ENCODE assay signal across 8 cellular contexts in the genomic region with DNA sequence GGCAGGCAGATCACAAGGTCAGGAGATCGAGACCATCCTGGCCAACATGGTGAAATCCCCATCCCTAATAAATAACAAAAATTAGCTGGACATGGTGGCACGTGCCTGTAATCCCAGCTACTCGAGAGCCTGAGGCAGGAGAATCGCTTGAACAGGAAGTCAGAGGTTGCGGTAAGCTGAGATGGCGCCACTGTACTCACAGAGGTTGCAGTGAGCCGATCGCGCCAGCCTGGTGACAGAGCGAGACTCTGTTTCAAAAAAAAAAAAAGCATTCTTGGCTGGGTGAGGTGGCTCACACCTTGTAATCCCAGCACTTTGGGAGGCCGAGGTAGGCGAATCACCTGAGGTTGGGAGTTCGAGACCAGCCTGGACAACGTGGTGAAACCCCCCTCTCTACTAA. TPM values are rescaled to one million over a fixed set of nuclear protein-coding genes. Genes with fewer than 3 reads are reported as not detected.
DNase-seq lines count a peak whose midpoint lies in the region; ATAC-seq, FAIRE-seq and TF ChIP-seq lines count a peak whose summit lies in the region.
"Not testable (repeated sequence)": the region's sequence is repeated elsewhere in the genome, so short reads cannot be mapped to it uniquely, and the experiment has no call there.
"Had no signal": no experiment of that assay in that cellular context is flagged by ENCODE, and none has a peak within 500 bp of the region (broad histone marks: within the 10 kb centered on the region; RNA-seq: fewer than 3 reads in every experiment).

No MANE protein-coding gene starts in this region.

- H3K36me3 Mint-ChIP-seq in T-helper 17 cell (ENCODE audit: low read depth); activated CD8-positive, alpha-beta T cell treated with anti-CD3 and anti-CD28 coated beads, Interleukin-2, amount 10 ng/mL, durations not matched to agents 7 days and 5 days (ENCODE audit: low read depth); activated naive CD8-positive, alpha-beta T cell; neural crest cell (ENCODE audit: low read depth): not testable (repeated sequence)

- H3K27ac ChIP-seq in H1 (ENCODE audit: low read depth, low read length), result not testable (repeated sequence)

- H3K27me3 Mint-ChIP-seq in T-helper 17 cell (peaks cover 21% of the 10 kb centered on the region), neural crest cell (ENCODE audit: low read depth) (peaks cover 53% of the 10 kb centered on the region)
- peaks cover 25% of the 10 kb centered on the region for H3K27me3 Mint-ChIP-seq in activated CD8-positive, alpha-beta T cell treated with anti-CD3 and anti-CD28 coated beads, Interleukin-2, amount 10 ng/mL, durations not matched to agents 7 days and 5 days (ENCODE audit: low read depth)
- not testable (repeated sequence) for H3K27me3 Mint-ChIP-seq in activated naive CD8-positive, alpha-beta T cell

- H3K79me2 ChIP-seq in H1 (ENCODE audit: control insufficient read depth in 1 of 2, insufficient read depth in 2 of 2, low read length in 2 of 2), result not testable (repeated sequence)

- not testable (repeated sequence) for H2BK120ac ChIP-seq in H1 (replicated peaks; ENCODE audit: low read depth, low read length)

- H3K18ac ChIP-seq in H1 (ENCODE audit: extremely low read depth, low read length), result not testable (repeated sequence)

- not testable (repeated sequence) for H2AK5ac ChIP-seq in H1 (ENCODE audit: low read depth, low read length)

- TF ChIP-seq CTCF in H1 (IDR thresholded peaks at IDR 0.05; ENCODE audit: control extremely low read depth in 1 of 3, insufficient read depth in 1 of 3, low read depth in 1 of 3, low read length in 3 of 3); neural crest cell (conservative IDR thresholded peaks at IDR 0.05): not testable (repeated sequence)

- H3K27me3 ChIP-seq in H1 (replicated peaks in 1 of 4; ENCODE audit: control insufficient read depth in 3 of 4, extremely low read depth in 1 of 4, insufficient read depth in 3 of 4, low read length in 3 of 4), result not testable (repeated sequence)

- DNase-seq in ELF-1 (ENCODE audit: low read depth, low spot score) (peak; percentile 71), MV-4-11 (lab: John Stamatoyannopoulos, UW) (peak; percentile 24)
- not testable (repeated sequence) for DNase-seq in T-helper 17 cell; H1 (ENCODE audit: low read depth in 1 of 2, low spot score in 2 of 2); neural crest cell (ENCODE audit: low read depth, low spot score)
- DNase-seq in activated CD8-positive, alpha-beta T cell treated with anti-CD3 and anti-CD28 coated beads, Interleukin-2, amount 10 ng/mL, durations not matched to agents 7 days and 5 days, result peak; percentile 56

- not testable (repeated sequence) for FAIRE-seq in H1 (lab: Jason Lieb, UNC)

- not testable (repeated sequence) for TF ChIP-seq POLR2A in H1 (IDR thresholded peaks at IDR 0.05; ENCODE audit: control extremely low read depth in 1 of 2, low read depth in 2 of 2, low read length in 2 of 2)

- H3K23ac ChIP-seq in H1 (ENCODE audit: insufficient read length), result not testable (repeated sequence)

- not testable (repeated sequence) for H3K36me3 ChIP-seq in H1 (ENCODE audit: control insufficient read depth in 2 of 4, insufficient read depth in 4 of 4, low read length in 3 of 4)

- not testable (repeated sequence) for H2BK5ac ChIP-seq in H1 (ENCODE audit: low read depth, low read length)

- not testable (repeated sequence) for H3K14ac ChIP-seq in H1 (ENCODE audit: insufficient read length)

- not testable (repeated sequence) for H3K4ac ChIP-seq in H1 (replicated peaks; ENCODE audit: insufficient read length, low read depth, low read length)

- H3K4me2 ChIP-seq in H1 (ENCODE audit: insufficient read depth in 1 of 2, low read depth in 2 of 2, low read length in 2 of 2), result not testable (repeated sequence)

- WGBS in H1 (ENCODE audit: extremely low coverage in 1 of 2, insufficient coverage in 1 of 2, insufficient read length in 1 of 2, insufficient replicate concordance in 2 of 2, low coverage in 1 of 2, low lambda C conversion rate in 2 of 2, missing lambda C conversion rate in 1 of 2), 2 experiments, result 95% methylated on average over 14 of the region's 14 CpGs; no CpG with 5 or more reads in 1 of the 2 experiments

- H4K8ac ChIP-seq in H1 (ENCODE audit: extremely low read depth, insufficient read depth, low read length), result 0 out of 2 replicates have a peak overlapping the region, but pooled peaks have one; percentile 7

- TF ChIP-seq RAD21 in H1 (IDR thresholded peaks at IDR 0.05 in 1 of 2, conservative IDR thresholded peaks at IDR 0.05 in 1 of 2; ENCODE audit: low read depth in 2 of 2, low read length in 2 of 2), result not testable (repeated sequence)

- H3K4me3 ChIP-seq in H1 (ENCODE audit: extremely low read depth in 1 of 4, insufficient read depth in 2 of 4, low read depth in 3 of 4, low read length in 4 of 4), result not testable (repeated sequence)

- peaks cover 16 to 27% (median 21%) of the 10 kb centered on the region in 4 experiments for H3K4me1 ChIP-seq in H1 (replicated peaks in 1 of 4; ENCODE audit: control insufficient read depth in 3 of 4, insufficient read depth in 4 of 4, low read length in 3 of 4)

- H3K4me1 Mint-ChIP-seq in T-helper 17 cell (peaks cover 27% of the 10 kb centered on the region), neural crest cell (peaks cover 60% of the 10 kb centered on the region)
- peaks cover 57% of the 10 kb centered on the region for H3K4me1 Mint-ChIP-seq in activated CD8-positive, alpha-beta T cell treated with anti-CD3 and anti-CD28 coated beads, Interleukin-2, amount 10 ng/mL, durations not matched to agents 7 days and 5 days (ENCODE audit: low read depth)
- H3K4me1 Mint-ChIP-seq in activated naive CD8-positive, alpha-beta T cell (ENCODE audit: low read depth), result peaks cover 47% of the 10 kb centered on the region

- CTCF ChIA-PET in activated CD8-positive, alpha-beta T cell treated with anti-CD3 and anti-CD28 coated beads, Interleukin-2, amount 10 ng/mL, durations not matched to agents 7 days and 5 days (lab: Charles Lee), result interaction anchor here (1.1 to 4.3 kb wide), 5 partner anchors 10 to 252 kb away, joined by 3 to 22 read pairs (median 6); partner anchors contain the start of gene UBE2L6
- CTCF ChIA-PET in H1 (lab: Charles Lee; ENCODE audit: partially characterized antibody), result interaction anchor here (1.1 to 2.8 kb wide), 6 partner anchors 8 to 194 kb away, joined by 3 to 20 read pairs (median 5); no protein-coding TSS in a partner anchor

- ATAC-seq in T-helper 17 cell, result peak; percentile 25
- ATAC-seq in activated CD8-positive, alpha-beta T cell treated with anti-CD3 and anti-CD28 coated beads, Interleukin-2, amount 10 ng/mL, durations not matched to agents 7 days and 5 days, result not testable (repeated sequence)

- not testable (repeated sequence) for H2BK15ac ChIP-seq in H1 (ENCODE audit: low read length)

- H4K5ac ChIP-seq in H1 (ENCODE audit: insufficient read length, low read depth, low read length), result not testable (repeated sequence)

- H3K9me3 Mint-ChIP-seq in activated CD8-positive, alpha-beta T cell treated with anti-CD3 and anti-CD28 coated beads, Interleukin-2, amount 10 ng/mL, durations not matched to agents 7 days and 5 days (ENCODE audit: insufficient read depth); activated naive CD8-positive, alpha-beta T cell (ENCODE audit: low read depth); neural crest cell: not testable (repeated sequence)

- H3K27ac Mint-ChIP-seq in T-helper 17 cell, result peak overlapping the region; percentile 86
- H3K27ac Mint-ChIP-seq in activated CD8-positive, alpha-beta T cell treated with anti-CD3 and anti-CD28 coated beads, Interleukin-2, amount 10 ng/mL, durations not matched to agents 7 days and 5 days, result peak overlapping the region; percentile 71
- H3K27ac Mint-ChIP-seq in activated naive CD8-positive, alpha-beta T cell; neural crest cell (ENCODE audit: unreplicated experiment): not testable (repeated sequence)

- not testable (repeated sequence) for H3K56ac ChIP-seq in H1 (replicated peaks; ENCODE audit: insufficient read length, low read depth, low read length)

- H3K4me3 Mint-ChIP-seq in T-helper 17 cell, result peak overlapping the region; percentile 45
- H3K4me3 Mint-ChIP-seq in activated CD8-positive, alpha-beta T cell treated with anti-CD3 and anti-CD28 coated beads, Interleukin-2, amount 10 ng/mL, durations not matched to agents 7 days and 5 days, result peak overlapping the region; percentile 44
- peak overlapping the region; percentile 13 for H3K4me3 Mint-ChIP-seq in activated naive CD8-positive, alpha-beta T cell
- H3K4me3 Mint-ChIP-seq in neural crest cell, result peak overlapping the region; percentile 93

- not testable (repeated sequence) for H4K91ac ChIP-seq in H1 (replicated peaks; ENCODE audit: insufficient read length, low read length)

- H2BK12ac ChIP-seq in H1 (ENCODE audit: low read depth, low read length), result not testable (repeated sequence)

- peaks cover 28% of the 10 kb centered on the region for H3K23me2 ChIP-seq in H1 (ENCODE audit: low read depth, low read length)

- H3K9ac ChIP-seq in H1 (replicated peaks in 1 of 4; ENCODE audit: extremely low read depth in 1 of 4, low read depth in 3 of 4, low read length in 3 of 4), result not testable (repeated sequence)

- H2AFZ ChIP-seq in H1 (ENCODE audit: low read length), result not testable (repeated sequence)

- H4K20me1 ChIP-seq in H1 (replicated peaks in 1 of 2; ENCODE audit: control insufficient read depth in 1 of 2, insufficient read depth in 2 of 2, low read length in 2 of 2), result not testable (repeated sequence)

- not testable (repeated sequence) for TF ChIP-seq EP300 in H1 (IDR thresholded peaks at IDR 0.05; ENCODE audit: borderline replicate concordance in 1 of 2, low read depth in 2 of 2, low read length in 2 of 2)

- POLR2A ChIA-PET in activated CD8-positive, alpha-beta T cell treated with anti-CD3 and anti-CD28 coated beads, Interleukin-2, amount 10 ng/mL, durations not matched to agents 7 days and 5 days (lab: Charles Lee), result interaction anchor here (2.0 kb wide), 1 partner anchor 15 kb away, joined by 4 read pairs; no protein-coding TSS in a partner anchor
- POLR2A ChIA-PET in H1 (lab: Charles Lee; ENCODE audit: partially characterized antibody), result interaction anchor here (0.7 to 29.6 kb wide), 21 partner anchors 1 to 859 kb away, joined by 3 to 1546 read pairs (median 3); partner anchors contain the start of genes CLP1, RTN4RL2, SELENOH and SERPING1

- H3K9me3 ChIP-seq in T-helper 17 cell (ENCODE audit: control insufficient read depth, low read length, poor library complexity, severe bottlenecking); H1 (ENCODE audit: insufficient read depth in 2 of 2, low read depth in 1 of 2, low read length in 1 of 2): not testable (repeated sequence)

- not testable (repeated sequence) for H3K79me1 ChIP-seq in H1 (ENCODE audit: low read depth, low read length)

- not testable (repeated sequence) for H2BK20ac ChIP-seq in H1 (ENCODE audit: low read length)

RNA-seq across cellular contexts. Expression of gene YPEL4, which starts 2.5 kb away (rescaled TPM):
- total RNA-seq in T-helper 17 cell (1 to 10 TPM; 1.2 to 1.8 TPM), neural crest cell (0.37 and 0.55 TPM in 2 replicates)
- under 1 TPM; 0.11 to 0.13 TPM for total RNA-seq in activated CD8-positive, alpha-beta T cell treated with anti-CD3 and anti-CD28 coated beads, Interleukin-2, amount 10 ng/mL, durations not matched to agents 7 days and 5 days
- 0.13 TPM in 1 of 2 replicates, not detected in the other for total RNA-seq in H1 (2021; fragmentation: NEBNext Ultra II Directional; extraction: Animal tissue kit (Norgen Biotek cat#: 25700))
- 0.09 and 0.38 TPM in 2 replicates for polyA plus RNA-seq in H1 (2011; rRNA removed)
- polyA plus RNA-seq in H1 (2011; cell fraction: cytosol; rRNA removed), result 0.05 TPM
- polyA plus RNA-seq in H1 (2011; cell fraction: nucleus; rRNA removed), result 0.19 TPM
- 4.7 to 5.7 TPM (median 5.0 TPM) in 4 replicates for polyA plus RNA-seq in H1 (2012, experiment 1 of 2)
- polyA plus RNA-seq in H1 (2012, experiment 2 of 2), result 0.89 TPM
- 0.06 TPM for polyA plus RNA-seq in H1 (2013, experiment 1 of 2)
- polyA plus RNA-seq in H1 (2013, experiment 2 of 2), result 0.06 TPM
- polyA minus RNA-seq in H1 (2011; rRNA and poly(A)+ RNA removed), result 0.07 and 0.19 TPM in 2 replicates
- not detected for polyA minus RNA-seq in H1 (2011; cell fraction: cytosol; rRNA and poly(A)+ RNA removed)
- 0.40 TPM for polyA minus RNA-seq in H1 (2011; cell fraction: nucleus; rRNA and poly(A)+ RNA removed)
- total RNA-seq: PC-3 had no signal

RNA-seq across cellular contexts. Expression of gene CLP1, which starts 5.3 kb away (rescaled TPM):
- total RNA-seq in T-helper 17 cell, result 10 to 100 TPM; 11.7 to 22.7 TPM
- 10 to 100 TPM; 18.9 to 20.5 TPM for total RNA-seq in activated CD8-positive, alpha-beta T cell treated with anti-CD3 and anti-CD28 coated beads, Interleukin-2, amount 10 ng/mL, durations not matched to agents 7 days and 5 days
- 29.3 and 29.9 TPM in 2 replicates for total RNA-seq in H1 (2021; fragmentation: NEBNext Ultra II Directional; extraction: Animal tissue kit (Norgen Biotek cat#: 25700))
- 25.6 and 29.4 TPM in 2 replicates for polyA plus RNA-seq in H1 (2011; rRNA removed)
- polyA plus RNA-seq in H1 (2011; cell fraction: cytosol; rRNA removed), result 34.3 TPM
- 17.9 TPM for polyA plus RNA-seq in H1 (2011; cell fraction: nucleus; rRNA removed)
- 25.6 to 29.5 TPM (median 29.2 TPM) in 4 replicates for polyA plus RNA-seq in H1 (2012, experiment 1 of 2)
- 8.3 TPM for polyA plus RNA-seq in H1 (2012, experiment 2 of 2)
- 14.9 TPM for polyA plus RNA-seq in H1 (2013, experiment 1 of 2)
- polyA plus RNA-seq in H1 (2013, experiment 2 of 2), result 14.9 TPM
- polyA minus RNA-seq in H1 (2011; rRNA and poly(A)+ RNA removed), result 38.6 and 50.0 TPM in 2 replicates
- 14.3 TPM for polyA minus RNA-seq in H1 (2011; cell fraction: cytosol; rRNA and poly(A)+ RNA removed)
- 13.7 TPM for polyA minus RNA-seq in H1 (2011; cell fraction: nucleus; rRNA and poly(A)+ RNA removed)
- total RNA-seq in neural crest cell, result 23.8 and 25.7 TPM in 2 replicates

RNA-seq across cellular contexts. Expression of gene ZDHHC5, which starts 15.7 kb away (rescaled TPM):
- 10 to 100 TPM; 51.9 to 55.6 TPM for total RNA-seq in T-helper 17 cell
- total RNA-seq in activated CD8-positive, alpha-beta T cell treated with anti-CD3 and anti-CD28 coated beads, Interleukin-2, amount 10 ng/mL, durations not matched to agents 7 days and 5 days, result 10 to 100 TPM; 77.8 to 82.4 TPM
- 54.8 and 56.3 TPM in 2 replicates for total RNA-seq in H1 (2021; fragmentation: NEBNext Ultra II Directional; extraction: Animal tissue kit (Norgen Biotek cat#: 25700))
- 36.1 and 40.0 TPM in 2 replicates for polyA plus RNA-seq in H1 (2011; rRNA removed)
- 43.3 TPM for polyA plus RNA-seq in H1 (2011; cell fraction: cytosol; rRNA removed)
- 53.0 TPM for polyA plus RNA-seq in H1 (2011; cell fraction: nucleus; rRNA removed)
- polyA plus RNA-seq in H1 (2012, experiment 1 of 2), result 30.3 to 43.2 TPM (median 37.2 TPM) in 4 replicates
- polyA plus RNA-seq in H1 (2012, experiment 2 of 2), result 29.7 TPM
- 43.4 TPM for polyA plus RNA-seq in H1 (2013, experiment 1 of 2)
- 48.7 TPM for polyA plus RNA-seq in H1 (2013, experiment 2 of 2)
- 84.0 and 88.8 TPM in 2 replicates for polyA minus RNA-seq in H1 (2011; rRNA and poly(A)+ RNA removed)
- 31.1 TPM for polyA minus RNA-seq in H1 (2011; cell fraction: cytosol; rRNA and poly(A)+ RNA removed)
- polyA minus RNA-seq in H1 (2011; cell fraction: nucleus; rRNA and poly(A)+ RNA removed), result 34.7 TPM
- total RNA-seq in neural crest cell, result 42.7 and 50.1 TPM in 2 replicates

RNA-seq across cellular contexts. Expression of gene SERPING1, which starts 54.7 kb away (rescaled TPM):
- total RNA-seq in T-helper 17 cell (under 1 TPM in 1 of 2 donors, not detected in 1; 0.57 TPM), neural crest cell (28.0 and 31.7 TPM in 2 replicates)
- not detected for total RNA-seq in activated CD8-positive, alpha-beta T cell treated with anti-CD3 and anti-CD28 coated beads, Interleukin-2, amount 10 ng/mL, durations not matched to agents 7 days and 5 days
- total RNA-seq in H1 (2021; fragmentation: NEBNext Ultra II Directional; extraction: Animal tissue kit (Norgen Biotek cat#: 25700)), result 50.9 and 57.3 TPM in 2 replicates
- 54.8 and 78.8 TPM in 2 replicates for polyA plus RNA-seq in H1 (2011; rRNA removed)
- polyA plus RNA-seq in H1 (2011; cell fraction: cytosol; rRNA removed), result 37.7 TPM
- 62.1 TPM for polyA plus RNA-seq in H1 (2011; cell fraction: nucleus; rRNA removed)
- polyA plus RNA-seq in H1 (2012, experiment 1 of 2), result 56.7 to 76.6 TPM (median 65.9 TPM) in 4 replicates
- 69.6 TPM for polyA plus RNA-seq in H1 (2012, experiment 2 of 2)
- polyA plus RNA-seq in H1 (2013, experiment 1 of 2), result 117 TPM
- polyA plus RNA-seq in H1 (2013, experiment 2 of 2), result 123 TPM
- 37.0 and 41.9 TPM in 2 replicates for polyA minus RNA-seq in H1 (2011; rRNA and poly(A)+ RNA removed)
- polyA minus RNA-seq in H1 (2011; cell fraction: cytosol; rRNA and poly(A)+ RNA removed), result 29.6 TPM
- polyA minus RNA-seq in H1 (2011; cell fraction: nucleus; rRNA and poly(A)+ RNA removed), result 18.7 TPM
- total RNA-seq: PC-3 had no signal

RNA-seq across cellular contexts. Expression of gene MED19, which starts 59.8 kb away (rescaled TPM):
- total RNA-seq in T-helper 17 cell (10 to 100 TPM; 16.6 to 18.1 TPM), neural crest cell (24.1 and 24.7 TPM in 2 replicates)
- total RNA-seq in activated CD8-positive, alpha-beta T cell treated with anti-CD3 and anti-CD28 coated beads, Interleukin-2, amount 10 ng/mL, durations not matched to agents 7 days and 5 days, result 10 to 100 TPM; 13.6 to 14.9 TPM
- total RNA-seq in H1 (2021; fragmentation: NEBNext Ultra II Directional; extraction: Animal tissue kit (Norgen Biotek cat#: 25700)), result 19.4 and 20.5 TPM in 2 replicates
- polyA plus RNA-seq in H1 (2011; rRNA removed), result 35.4 and 49.3 TPM in 2 replicates
- polyA plus RNA-seq in H1 (2011; cell fraction: cytosol; rRNA removed), result 25.1 TPM
- 15.8 TPM for polyA plus RNA-seq in H1 (2011; cell fraction: nucleus; rRNA removed)
- 15.3 to 18.0 TPM (median 16.8 TPM) in 4 replicates for polyA plus RNA-seq in H1 (2012, experiment 1 of 2)
- polyA plus RNA-seq in H1 (2012, experiment 2 of 2), result 23.2 TPM
- 33.4 TPM for polyA plus RNA-seq in H1 (2013, experiment 1 of 2)
- 30.4 TPM for polyA plus RNA-seq in H1 (2013, experiment 2 of 2)
- polyA minus RNA-seq in H1 (2011; rRNA and poly(A)+ RNA removed), result 7.3 and 8.2 TPM in 2 replicates
- 4.3 TPM for polyA minus RNA-seq in H1 (2011; cell fraction: cytosol; rRNA and poly(A)+ RNA removed)
- polyA minus RNA-seq in H1 (2011; cell fraction: nucleus; rRNA and poly(A)+ RNA removed), result 10.6 TPM

Comparison
In these comparisons a context has a peak if more than half of its experiments do, and no peak if none do; other contexts are left out.
1. H3K4me3 Mint-ChIP-seq: peak in every context shown above with its lines; median percentile 93 in neural crest cell; 45 in T-helper 17 cell; 44 in activated CD8-positive, alpha-beta T cell treated with anti-CD3 and anti-CD28 coated beads, Interleukin-2, amount 10 ng/mL, durations not matched to agents 7 days and 5 days; 13 in activated naive CD8-positive, alpha-beta T cell.